ENCODE assay signal across 8 cellular contexts in genomic region chr3:65732060-65732933, GRCh38.
A peak's percentile ranks its signal among the peaks of the same experiment; 100 is the strongest.
DNase-seq lines count a peak whose midpoint lies in the region; ATAC-seq and TF ChIP-seq lines count a peak whose summit lies in the region.

No MANE protein-coding gene starts in this region.

- H3K9ac ChIP-seq in endocrine pancreas (ENCODE audit: control insufficient read depth, insufficient read depth, low read length) = no peak overlapping the region
- H3K9ac ChIP-seq in mesenchymal stem cell (ENCODE audit: low read length) = peak overlapping the region; percentile 34

- peak overlapping the region in 1 of 2 experiments; percentile 39 for H2BK12ac ChIP-seq in mesenchymal stem cell (ENCODE audit: low read length in 2 of 2)

- H2BK15ac ChIP-seq in mesenchymal stem cell (ENCODE audit: low read depth, poor library complexity, severe bottlenecking) = no peak overlapping the region

- H3K4me1 ChIP-seq in PC-9 (replicated peaks; ENCODE audit: insufficient read depth) (no peaks in the 10 kb centered on the region), endocrine pancreas (ENCODE audit: control insufficient read depth, insufficient read depth, low read length) (no peaks in the 10 kb centered on the region), mesenchymal stem cell (ENCODE audit: control insufficient read depth, insufficient read depth, low read depth, low read length) (no peaks in the 10 kb centered on the region)

- no peaks in the 10 kb centered on the region for H3K9me3 ChIP-seq in PC-9 (ENCODE audit: insufficient read depth, low read depth)
- no peaks in the 10 kb centered on the region for H3K9me3 ChIP-seq in endocrine pancreas (ENCODE audit: control insufficient read depth, low read length)
- no peaks in the 10 kb centered on the region for H3K9me3 ChIP-seq in mesenchymal stem cell (ENCODE audit: control insufficient read depth, low read length)

- no peak overlapping the region for H4K91ac ChIP-seq in mesenchymal stem cell (ENCODE audit: low read length)

- CTCF ChIA-PET in PC-9 (lab: Charles Lee) = interaction anchor here (0.6 to 0.7 kb wide), 2 partner anchors 58 to 263 kb away, joined by 3 to 4 read pairs; no protein-coding TSS in a partner anchor

- H3K4me2 ChIP-seq in PC-9 (no peak overlapping the region), mesenchymal stem cell (ENCODE audit: low read length, poor library complexity, severe bottlenecking) (no peak overlapping the region)

- POLR2A ChIA-PET in PC-9 (lab: Charles Lee; ENCODE audit: unreplicated experiment) = no interaction called here

- intact Hi-C loops in PC-9 (cut with micrococcal nuclease; ENCODE audit: unreplicated experiment) = loop anchor here (5.0 to 10.0 kb wide), 2 partner anchors 290 to 1197 kb away; no protein-coding TSS in a partner anchor

- H3K79me1 ChIP-seq in mesenchymal stem cell (replicated peaks; ENCODE audit: low read length, poor library complexity, severe bottlenecking) = peaks cover 10% of the 10 kb centered on the region

- no peak overlapping the region for H2BK5ac ChIP-seq in mesenchymal stem cell (ENCODE audit: low read depth, low read length, poor library complexity, severe bottlenecking)

- TF ChIP-seq CTCF in PC-9 (conservative IDR thresholded peaks at IDR 0.05) = peak; percentile 73

- no peak overlapping the region for H3K18ac ChIP-seq in mesenchymal stem cell (ENCODE audit: low read depth in 1 of 2, low read length in 2 of 2)

- H3K4me3 Mint-ChIP-seq in activated T-cell treated with anti-CD3 and anti-CD28 coated beads, Interleukin-2, amount 50 U/mL, for 24 hours = no peak overlapping the region

- H3K36me3 ChIP-seq in PC-9 (ENCODE audit: low read depth) = no peaks in the 10 kb centered on the region
- no peaks in the 10 kb centered on the region for H3K36me3 ChIP-seq in endocrine pancreas (ENCODE audit: control insufficient read depth, insufficient read depth, low read length)
- no peaks in the 10 kb centered on the region for H3K36me3 ChIP-seq in mesenchymal stem cell (ENCODE audit: control insufficient read depth in 1 of 2, insufficient read depth in 2 of 2, low read depth in 1 of 2, low read length in 2 of 2)

- DNase-seq in activated T-cell treated with anti-CD3 and anti-CD28 coated beads for 4 hours (peak; percentile 0), HPDE6-E6E7 (ENCODE audit: extremely low spot score) (peak; percentile 8), PC-9 (peak; percentile 16 to 40), mesenchymal stem cell (peak; percentile 71), HK-2 (ENCODE audit: unreplicated experiment) (no peak)
- no peak for DNase-seq in activated T-cell treated with anti-CD3 and anti-CD28 coated beads, Interleukin-2, amount 50 U/mL, for 24 hours

- no peak overlapping the region for H3K23ac ChIP-seq in mesenchymal stem cell (ENCODE audit: low read length in 2 of 2)

- peaks cover 5% of the 10 kb centered on the region for H3K4me1 Mint-ChIP-seq in activated T-cell treated with anti-CD3 and anti-CD28 coated beads, Interleukin-2, amount 50 U/mL, for 24 hours (ENCODE audit: low read depth)

- WGBS in mesenchymal stem cell = 50% methylated on average over 4 of the region's 6 CpGs

- no peak overlapping the region for H3K4ac ChIP-seq in mesenchymal stem cell (ENCODE audit: low read depth in 1 of 2, low read length in 2 of 2)

- BruUV-seq in PC-9 (replicated peaks; lab: Mats Ljungman, UMichigan) = no TSS peak

- H3F3A ChIP-seq in PC-9 (ENCODE audit: insufficient read depth, low read depth) = no peaks in the 10 kb centered on the region

- peaks cover 12% of the 10 kb centered on the region for H3K27me3 Mint-ChIP-seq in activated T-cell treated with anti-CD3 and anti-CD28 coated beads, Interleukin-2, amount 50 U/mL, for 24 hours

- H3K27ac ChIP-seq in PC-9 (no peak overlapping the region), mesenchymal stem cell (ENCODE audit: low read length, poor library complexity, severe bottlenecking) (no peak overlapping the region)

- no peaks in the 10 kb centered on the region for H3K36me3 Mint-ChIP-seq in activated T-cell treated with anti-CD3 and anti-CD28 coated beads, Interleukin-2, amount 50 U/mL, for 24 hours (ENCODE audit: low read depth)

- no peak overlapping the region for H3K14ac ChIP-seq in mesenchymal stem cell (ENCODE audit: low read length in 2 of 2)

- H2AFZ ChIP-seq in PC-9 (no peak overlapping the region), mesenchymal stem cell (ENCODE audit: low read depth, low read length) (no peak overlapping the region)

- no peak overlapping the region for H4K8ac ChIP-seq in mesenchymal stem cell (ENCODE audit: low read length)

- no peaks in the 10 kb centered on the region for H3K9me2 ChIP-seq in PC-9 (ENCODE audit: insufficient read depth)

- no peaks in the 10 kb centered on the region for H4K20me1 ChIP-seq in PC-9 (ENCODE audit: insufficient read depth)

- no peaks in the 10 kb centered on the region for H3K9me3 Mint-ChIP-seq in activated T-cell treated with anti-CD3 and anti-CD28 coated beads, Interleukin-2, amount 50 U/mL, for 24 hours

- H3K4me3 ChIP-seq in PC-9 = no peak overlapping the region
- peak overlapping the region; percentile 26 for H3K4me3 ChIP-seq in endocrine pancreas (ENCODE audit: control insufficient read depth, insufficient read depth, low read length)
- H3K4me3 ChIP-seq in mesenchymal stem cell (ENCODE audit: insufficient read depth in 1 of 2, low read depth in 1 of 2, low read length in 2 of 2) = no peak overlapping the region

- H3K27ac Mint-ChIP-seq in activated T-cell treated with anti-CD3 and anti-CD28 coated beads, Interleukin-2, amount 50 U/mL, for 24 hours = no peak overlapping the region

- ATAC-seq in GM21576 (IDR thresholded peaks at IDR 0.05; ENCODE audit: unreplicated experiment) = peak; percentile 96

- H2BK120ac ChIP-seq in mesenchymal stem cell (ENCODE audit: low read depth, low read length) = no peak overlapping the region

- H2AK5ac ChIP-seq in mesenchymal stem cell (ENCODE audit: low read length, severe bottlenecking) = no peak overlapping the region

- no peaks in the 10 kb centered on the region for H3K27me3 ChIP-seq in PC-9 (ENCODE audit: insufficient read depth, low read depth)
- H3K27me3 ChIP-seq in endocrine pancreas (ENCODE audit: control insufficient read depth, insufficient read depth, low read length) = no peaks in the 10 kb centered on the region
- H3K27me3 ChIP-seq in mesenchymal stem cell (ENCODE audit: control insufficient read depth in 1 of 2, insufficient read depth in 1 of 2, low read length in 2 of 2) = no peaks in the 10 kb centered on the region

- H3K79me2 ChIP-seq in PC-9 (ENCODE audit: low read depth) = no peaks in the 10 kb centered on the region

Comparison
In these comparisons a context has a peak if more than half of its experiments do, and no peak if none do; other contexts are left out.
1. DNase-seq: peak in activated T-cell treated with anti-CD3 and anti-CD28 coated beads for 4 hours (single experiment), HPDE6-E6E7 (single experiment), PC-9 (2 of 2) and mesenchymal stem cell (single experiment); none in activated T-cell treated with anti-CD3 and anti-CD28 coated beads, Interleukin-2, amount 50 U/mL, for 24 hours (single experiment) and HK-2 (single experiment).